In genomic region chr10:71562884-71563283, GRCh38 we compare ENCODE assay signal across 23 cellular contexts.
DNase-seq lines count a peak whose midpoint lies in the region; ATAC-seq and TF ChIP-seq lines count a peak whose summit lies in the region.
"Had no signal": no experiment of that assay in that cellular context is flagged by ENCODE, and none has a peak within 500 bp of the region (broad histone marks: within the 10 kb centered on the region; RNA-seq: fewer than 3 reads in every experiment).

No MANE protein-coding gene starts in this region.

- no peaks in the 10 kb centered on the region for H3K4me1 ChIP-seq in osteoblast (ENCODE audit: insufficient read depth, low read length)
- H3K4me1 ChIP-seq: BE2C had no signal

- no peaks in the 10 kb centered on the region for H3K9me3 Mint-ChIP-seq in activated naive CD8-positive, alpha-beta T cell treated with anti-CD3 and anti-CD28 coated beads, Interleukin-2, amount 50 U/mL, for 24 hours
- H3K9me3 Mint-ChIP-seq in activated naive CD8-positive, alpha-beta T cell treated with anti-CD3 and anti-CD28 coated beads for 36 hours = no peaks in the 10 kb centered on the region
- no peaks in the 10 kb centered on the region for H3K9me3 Mint-ChIP-seq in osteocyte (ENCODE audit: unreplicated experiment)
- H3K9me3 Mint-ChIP-seq: CD14-positive monocyte; CD4-positive, alpha-beta T cell had no signal

- no peak overlapping the region for H3K4me3 ChIP-seq in osteoblast (ENCODE audit: insufficient read depth, low read length)
- H3K4me3 ChIP-seq: BLaER1 treated with 17β-estradiol and CSF1 and Interleukin-3, amounts not matched to agents 10 nM and 100 nM; GM12878 had no signal

- no peaks in the 10 kb centered on the region for H3K36me3 ChIP-seq in osteoblast (ENCODE audit: insufficient read depth, low read length)
- H3K36me3 ChIP-seq: BE2C; BLaER1 treated with 17β-estradiol and CSF1 and Interleukin-3, amounts not matched to agents 10 nM and 100 nM had no signal

- ATAC-seq in activated naive CD8-positive, alpha-beta T cell treated with anti-CD3 and anti-CD28 coated beads, Interleukin-2, amount 50 U/mL, for 24 hours = peak; percentile 70
- ATAC-seq in GM18909 (IDR thresholded peaks at IDR 0.05; ENCODE audit: poor library complexity, unreplicated experiment) = no peak
- ATAC-seq: GM12878 had no signal

- H4K20me1 ChIP-seq in osteoblast (ENCODE audit: insufficient read depth, low read length) = no peaks in the 10 kb centered on the region
- H4K20me1 ChIP-seq: BLaER1 treated with 17β-estradiol and CSF1 and Interleukin-3, amounts not matched to agents 10 nM and 100 nM had no signal

- H3K9me3 ChIP-seq in osteoblast (ENCODE audit: low read depth, low read length) = no peaks in the 10 kb centered on the region
- H3K9me3 ChIP-seq: BE2C; BLaER1 treated with 17β-estradiol and CSF1 and Interleukin-3, amounts not matched to agents 10 nM and 100 nM had no signal

- no peak overlapping the region for H3K27ac ChIP-seq in osteoblast (ENCODE audit: low read depth, low read length)
- H3K27ac ChIP-seq: 22Rv1; BLaER1 treated with 17β-estradiol and CSF1 and Interleukin-3, amounts not matched to agents 10 nM and 100 nM had no signal

- peaks cover 4% of the 10 kb centered on the region for H3K4me1 Mint-ChIP-seq in activated naive CD8-positive, alpha-beta T cell treated with anti-CD3 and anti-CD28 coated beads, Interleukin-2, amount 50 U/mL, for 24 hours
- no peaks in the 10 kb centered on the region for H3K4me1 Mint-ChIP-seq in activated naive CD8-positive, alpha-beta T cell treated with anti-CD3 and anti-CD28 coated beads for 36 hours
- H3K4me1 Mint-ChIP-seq in osteocyte (ENCODE audit: unreplicated experiment) = no peaks in the 10 kb centered on the region
- H3K4me1 Mint-ChIP-seq: CD8-positive, alpha-beta memory T cell had no signal

- H3K27me3 ChIP-seq in osteoblast (ENCODE audit: insufficient read depth, low read length) = peaks cover 23% of the 10 kb centered on the region
- H3K27me3 ChIP-seq: BE2C; BLaER1 treated with 17β-estradiol and CSF1 and Interleukin-3, amounts not matched to agents 10 nM and 100 nM had no signal

- no peak overlapping the region for H2AFZ ChIP-seq in osteoblast (ENCODE audit: low read length)

- DNase-seq in activated naive CD8-positive, alpha-beta T cell treated with anti-CD3 and anti-CD28 coated beads, Interleukin-2, amount 50 U/mL, for 24 hours = no peak
- no peak for DNase-seq in activated naive CD8-positive, alpha-beta T cell treated with anti-CD3 and anti-CD28 coated beads for 36 hours
- DNase-seq in LHCN-M2 (ENCODE audit: low read depth) (peak; percentile 24), myocyte (ENCODE audit: low read depth) (peak; percentile 56), osteoblast (ENCODE audit: insufficient read length, low spot score, missing footprints) (peak; percentile 44), osteocyte (ENCODE audit: extremely low spot score, unreplicated experiment) (no peak)
- no peak for DNase-seq in activated CD4-positive, alpha-beta T cell treated with anti-CD3 and anti-CD28 coated beads for 48 hours
- DNase-seq: AML-193; BE2C; CD4-positive, alpha-beta T cell; CD8-positive, alpha-beta memory T cell; DMS 273 treated with DMSO at 0.1 percent for 48 hours; DMS79; EL; GDM1; GOT3; H7; HCEC 1CT had no signal

- H3K27ac Mint-ChIP-seq in activated naive CD8-positive, alpha-beta T cell treated with anti-CD3 and anti-CD28 coated beads, Interleukin-2, amount 50 U/mL, for 24 hours = no peak overlapping the region
- H3K27ac Mint-ChIP-seq in activated naive CD8-positive, alpha-beta T cell treated with anti-CD3 and anti-CD28 coated beads for 36 hours = no peak overlapping the region
- no peak overlapping the region for H3K27ac Mint-ChIP-seq in osteocyte (ENCODE audit: unreplicated experiment)
- H3K27ac Mint-ChIP-seq: CD14-positive monocyte; CD4-positive, alpha-beta T cell had no signal

- H3K4me2 ChIP-seq in osteoblast (ENCODE audit: insufficient read depth, low read length) = no peak overlapping the region
- H3K4me2 ChIP-seq: BLaER1 treated with 17β-estradiol and CSF1 and Interleukin-3, amounts not matched to agents 10 nM and 100 nM had no signal

- H3K27me3 Mint-ChIP-seq in activated naive CD8-positive, alpha-beta T cell treated with anti-CD3 and anti-CD28 coated beads, Interleukin-2, amount 50 U/mL, for 24 hours = peaks cover 24% of the 10 kb centered on the region
- H3K27me3 Mint-ChIP-seq in activated naive CD8-positive, alpha-beta T cell treated with anti-CD3 and anti-CD28 coated beads for 36 hours = peaks cover 11% of the 10 kb centered on the region
- H3K27me3 Mint-ChIP-seq in osteocyte (ENCODE audit: unreplicated experiment) = peaks cover 59% of the 10 kb centered on the region

- TF ChIP-seq CTCF in osteoblast (IDR thresholded peaks at IDR 0.05; ENCODE audit: extremely low read depth, low read depth, low read length) (no peak), osteocyte (IDR thresholded peaks at IDR 0.05) (no peak)

- no peak overlapping the region for H3K4me3 Mint-ChIP-seq in activated naive CD8-positive, alpha-beta T cell treated with anti-CD3 and anti-CD28 coated beads, Interleukin-2, amount 50 U/mL, for 24 hours
- H3K4me3 Mint-ChIP-seq in activated naive CD8-positive, alpha-beta T cell treated with anti-CD3 and anti-CD28 coated beads for 36 hours = no peak overlapping the region
- no peak overlapping the region for H3K4me3 Mint-ChIP-seq in osteocyte (ENCODE audit: unreplicated experiment)
- H3K4me3 Mint-ChIP-seq: CD14-positive monocyte; CD4-positive, alpha-beta T cell had no signal

- no peaks in the 10 kb centered on the region for H3K36me3 Mint-ChIP-seq in activated naive CD8-positive, alpha-beta T cell treated with anti-CD3 and anti-CD28 coated beads, Interleukin-2, amount 50 U/mL, for 24 hours (ENCODE audit: low read depth)
- no peaks in the 10 kb centered on the region for H3K36me3 Mint-ChIP-seq in activated naive CD8-positive, alpha-beta T cell treated with anti-CD3 and anti-CD28 coated beads for 36 hours
- H3K36me3 Mint-ChIP-seq in osteocyte (ENCODE audit: unreplicated experiment) = no peaks in the 10 kb centered on the region
- H3K36me3 Mint-ChIP-seq: CD14-positive monocyte had no signal

- H3K79me2 ChIP-seq in osteoblast (ENCODE audit: insufficient read depth, low read length) = no peaks in the 10 kb centered on the region

Comparison
In these comparisons a context has a peak if more than half of its experiments do, and no peak if none do; other contexts are left out.
1. DNase-seq: peak in LHCN-M2 (single experiment), myocyte (single experiment) and osteoblast (single experiment); none in activated naive CD8-positive, alpha-beta T cell treated with anti-CD3 and anti-CD28 coated beads, Interleukin-2, amount 50 U/mL, for 24 hours (single experiment), activated naive CD8-positive, alpha-beta T cell treated with anti-CD3 and anti-CD28 coated beads for 36 hours (single experiment), activated CD4-positive, alpha-beta T cell treated with anti-CD3 and anti-CD28 coated beads for 48 hours (single experiment) and osteocyte (single experiment).